ENCODE assay signal across 13 cellular contexts in the genomic region with DNA sequence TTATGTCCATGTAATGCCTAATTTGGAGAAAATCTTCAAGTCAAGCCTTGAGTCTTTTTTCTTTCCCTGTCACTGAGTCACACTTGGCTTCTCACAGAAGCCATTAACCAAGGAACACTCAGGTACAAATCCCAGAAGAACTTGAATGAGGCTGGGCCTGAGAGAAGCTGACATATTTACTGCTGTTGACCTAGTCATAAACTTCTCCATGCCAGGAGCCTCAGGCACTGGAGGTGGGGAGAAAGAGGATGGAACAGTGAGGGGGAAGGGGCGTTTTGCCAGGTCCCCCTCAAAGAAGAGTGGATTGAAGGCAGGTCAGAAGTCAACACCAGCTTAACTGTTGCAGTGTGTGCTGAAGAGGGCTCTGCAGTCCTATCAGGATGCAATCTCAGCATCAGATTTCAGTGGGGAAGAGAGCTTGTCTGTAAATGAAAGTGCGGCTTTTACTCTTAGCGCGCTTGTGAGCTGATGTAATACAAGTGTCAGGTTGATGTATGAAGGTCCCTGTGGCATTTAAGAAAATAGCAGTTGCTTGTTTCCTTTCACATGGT.
A peak's percentile ranks its signal among the peaks of the same experiment; 100 is the strongest.
DNase-seq lines count a peak whose midpoint lies in the region; ATAC-seq and TF ChIP-seq lines count a peak whose summit lies in the region.
"Had no signal": no experiment of that assay in that cellular context is flagged by ENCODE, and none has a peak within 500 bp of the region (broad histone marks: within the 10 kb centered on the region; RNA-seq: fewer than 3 reads in every experiment).

No MANE protein-coding gene starts in this region.

- H2AFZ ChIP-seq in GM23338 = peak overlapping the region; percentile 87; the same call in 1 of the 2 replicates
- no peak overlapping the region for H2AFZ ChIP-seq in trophoblast cell (ENCODE audit: insufficient read depth, low read length, poor library complexity)

- no peaks in the 10 kb centered on the region for H3K9me3 ChIP-seq in endodermal cell (ENCODE audit: control insufficient read depth, low read length)
- H3K9me3 ChIP-seq in trophoblast cell (ENCODE audit: insufficient read depth, low read depth, low read length) = no peaks in the 10 kb centered on the region
- H3K9me3 ChIP-seq in adrenal gland (replicated peaks in 1 of 3) = no peaks in the 10 kb centered on the region
- H3K9me3 ChIP-seq: right lobe of liver had no signal

- no peak overlapping the region for H3K27ac Mint-ChIP-seq in GM23338
- no peak overlapping the region for H3K27ac Mint-ChIP-seq in endodermal cell

- H3K79me2 ChIP-seq in GM23338 (replicated peaks; ENCODE audit: insufficient read depth) = no peaks in the 10 kb centered on the region
- no peaks in the 10 kb centered on the region for H3K79me2 ChIP-seq in trophoblast cell (ENCODE audit: control insufficient read depth, insufficient read depth, low read length, poor library complexity)

- H3K27me3 ChIP-seq in GM23338 (ENCODE audit: insufficient read depth) (no peaks in the 10 kb centered on the region), endodermal cell (ENCODE audit: control insufficient read depth, insufficient read depth, low read length, poor library complexity, severe bottlenecking) (no peaks in the 10 kb centered on the region), trophoblast cell (ENCODE audit: insufficient read depth, low read length) (no peaks in the 10 kb centered on the region), adrenal gland (no peaks in the 10 kb centered on the region)
- H3K27me3 ChIP-seq: right lobe of liver had no signal

- H3K9me2 ChIP-seq in GM23338 (ENCODE audit: insufficient read depth) = 0 out of 2 replicates have a peak, but pooled peaks cover 5% of the 10 kb centered on the region

- DNase-seq in GM23338 (ENCODE audit: low spot score) = peak; percentile 8
- peak; percentile 82 for DNase-seq in NCI-H2107 treated with DMSO at 0.1 percent for 48 hours (lab: John Stamatoyannopoulos, UW; ENCODE audit: unreplicated experiment)
- no peak for DNase-seq in endodermal cell
- DNase-seq in trophoblast cell = peak in 1 of 2 donors; percentile 26
- DNase-seq in adrenal gland = no peak
- no peak for DNase-seq in medulla oblongata (ENCODE audit: extremely low spot score)
- no peak for DNase-seq in NCI-H2171 (lab: John Stamatoyannopoulos, UW)
- DNase-seq: activated CD4-positive, alpha-beta T cell treated with anti-CD3 and anti-CD28 coated beads for 1 hour; MM.1S; NCI-H82; right lobe of liver had no signal

- H3K9me3 Mint-ChIP-seq in GM23338 (no peaks in the 10 kb centered on the region), endodermal cell (peaks cover 3% of the 10 kb centered on the region)

- no peak for TF ChIP-seq POLR2A in adrenal gland (IDR thresholded peaks at IDR 0.05)

- H4K12ac ChIP-seq in trophoblast cell (ENCODE audit: low read depth, low read length) = no peak overlapping the region

- H3K27me3 Mint-ChIP-seq in GM23338 (ENCODE audit: insufficient read depth, low read depth, poor library complexity) = no peaks in the 10 kb centered on the region
- peaks cover 2% of the 10 kb centered on the region for H3K27me3 Mint-ChIP-seq in endodermal cell (ENCODE audit: insufficient read depth)

- H2AK5ac ChIP-seq in trophoblast cell (ENCODE audit: low read length) = no peak overlapping the region

- 67 to 83% methylated on average over 2 to 4 of the region's 4 CpGs for WGBS in endodermal cell (ENCODE audit: insufficient coverage in 1 of 2, insufficient read length in 1 of 2), 2 experiments
- no CpG with 5 or more reads among the region's 4 CpGs for WGBS in trophoblast cell (ENCODE audit: extremely low coverage, insufficient coverage, insufficient read length)
- 43 to 54% (median 44%) methylated on average over 4 of the region's 4 CpGs for WGBS in adrenal gland, 4 donors

- H3K4me2 ChIP-seq in GM23338 (no peak overlapping the region), trophoblast cell (ENCODE audit: low read length) (no peak overlapping the region)

- no peak overlapping the region for H3K4ac ChIP-seq in trophoblast cell (ENCODE audit: low read depth, low read length)

- TF ChIP-seq CTCF in GM23338 (conservative IDR thresholded peaks at IDR 0.05; ENCODE audit: low read depth in 2 of 2) (no peak), endodermal cell (conservative IDR thresholded peaks at IDR 0.05) (no peak), adrenal gland (IDR thresholded peaks at IDR 0.05) (no peak)

- H3K36me3 Mint-ChIP-seq in GM23338 (ENCODE audit: low read depth) = no peaks in the 10 kb centered on the region
- no peaks in the 10 kb centered on the region for H3K36me3 Mint-ChIP-seq in endodermal cell (ENCODE audit: low read depth)

- intact Hi-C loops in adrenal gland (cut with DNase I) = no loop called here

- no peak overlapping the region for H3K23ac ChIP-seq in trophoblast cell (ENCODE audit: low read length)

- no peak overlapping the region for H3K4me3 ChIP-seq in GM23338
- H3K4me3 ChIP-seq in endodermal cell (ENCODE audit: low read length) = no peak overlapping the region
- no peak overlapping the region for H3K4me3 ChIP-seq in trophoblast cell (ENCODE audit: low read depth, low read length)
- H3K4me3 ChIP-seq in adrenal gland = no peak overlapping the region
- H3K4me3 ChIP-seq: right lobe of liver had no signal

- no peak overlapping the region for H3K4me3 Mint-ChIP-seq in GM23338
- no peak overlapping the region for H3K4me3 Mint-ChIP-seq in endodermal cell

- H3K9ac ChIP-seq in endodermal cell (ENCODE audit: extremely low read depth, low read length, poor library complexity, severe bottlenecking) = no peak overlapping the region
- H3K9ac ChIP-seq in trophoblast cell (ENCODE audit: low read length) = no peak overlapping the region

- no peaks in the 10 kb centered on the region for H4K20me1 ChIP-seq in GM23338 (replicated peaks; ENCODE audit: insufficient read depth)

- no peak overlapping the region for H3K18ac ChIP-seq in trophoblast cell (ENCODE audit: low read length)

- H3K79me1 ChIP-seq in trophoblast cell (ENCODE audit: low read length) = peaks cover 5% of the 10 kb centered on the region

- ATAC-seq in GM23338 (no peak), GM21619 (IDR thresholded peaks at IDR 0.05; ENCODE audit: unreplicated experiment) (no peak)
- ATAC-seq: right lobe of liver had no signal

- no peak overlapping the region for H2BK12ac ChIP-seq in trophoblast cell (ENCODE audit: low read length)

- H3K4me1 Mint-ChIP-seq in GM23338 = 0 out of 3 replicates have a peak, but pooled peaks cover 2% of the 10 kb centered on the region
- no peaks in the 10 kb centered on the region for H3K4me1 Mint-ChIP-seq in endodermal cell

- no peak overlapping the region for H4K8ac ChIP-seq in trophoblast cell (ENCODE audit: low read depth, low read length)

- H3K27ac ChIP-seq in GM23338 (ENCODE audit: low read depth) = no peak overlapping the region
- peak overlapping the region; percentile 42 for H3K27ac ChIP-seq in endodermal cell (ENCODE audit: low read depth, low read length)
- peak overlapping the region; percentile 80 for H3K27ac ChIP-seq in trophoblast cell (ENCODE audit: low read depth, low read length)
- H3K27ac ChIP-seq in adrenal gland = no peak overlapping the region
- H3K27ac ChIP-seq: C4-2B, right lobe of liver had no signal

- no peak overlapping the region for H2BK120ac ChIP-seq in trophoblast cell (ENCODE audit: insufficient read depth, low read length, poor library complexity)

- H3K4me1 ChIP-seq in GM23338 (ENCODE audit: insufficient read depth) (no peaks in the 10 kb centered on the region), endodermal cell (ENCODE audit: control insufficient read depth, insufficient read depth, low read length) (peaks cover 3% of the 10 kb centered on the region), trophoblast cell (ENCODE audit: control insufficient read depth in 1 of 2, insufficient read depth in 2 of 2, low read length in 2 of 2) (peaks cover 2 to 6% of the 10 kb centered on the region in 2 experiments), adrenal gland (replicated peaks in 1 of 2) (no peaks in the 10 kb centered on the region)
- H3K4me1 ChIP-seq: right lobe of liver had no signal

- no peak overlapping the region for H3K14ac ChIP-seq in trophoblast cell (ENCODE audit: low read length)

- no peaks in the 10 kb centered on the region for H3K36me3 ChIP-seq in GM23338 (ENCODE audit: insufficient read depth)
- H3K36me3 ChIP-seq in endodermal cell (ENCODE audit: control insufficient read depth, insufficient read depth, low read length) = no peaks in the 10 kb centered on the region
- no peaks in the 10 kb centered on the region for H3K36me3 ChIP-seq in trophoblast cell (ENCODE audit: control insufficient read depth in 1 of 2, insufficient read depth in 2 of 2, low read length in 2 of 2)
- H3K36me3 ChIP-seq in adrenal gland (replicated peaks in 1 of 2) = no peaks in the 10 kb centered on the region
- H3K36me3 ChIP-seq: right lobe of liver had no signal

- no peaks in the 10 kb centered on the region for H3F3A ChIP-seq in GM23338 (replicated peaks; ENCODE audit: low read depth)

- H4K91ac ChIP-seq in trophoblast cell (ENCODE audit: low read depth, low read length) = no peak overlapping the region

- H2BK5ac ChIP-seq in trophoblast cell (ENCODE audit: low read depth, low read length, poor library complexity) = no peak overlapping the region

TF ChIP-seq in GM23338, 12 proteins besides CTCF, POLR2A, EP300 and RAD21 (continues in another document):
- no peak for TF ChIP-seq JUNB (IDR thresholded peaks at IDR 0.05; ENCODE audit: unreplicated experiment)
- no peak for TF ChIP-seq CREB1 (CRISPR knock-in tag; IDR thresholded peaks at IDR 0.05; ENCODE audit: low read depth)
- TF ChIP-seq, protein P1, sequence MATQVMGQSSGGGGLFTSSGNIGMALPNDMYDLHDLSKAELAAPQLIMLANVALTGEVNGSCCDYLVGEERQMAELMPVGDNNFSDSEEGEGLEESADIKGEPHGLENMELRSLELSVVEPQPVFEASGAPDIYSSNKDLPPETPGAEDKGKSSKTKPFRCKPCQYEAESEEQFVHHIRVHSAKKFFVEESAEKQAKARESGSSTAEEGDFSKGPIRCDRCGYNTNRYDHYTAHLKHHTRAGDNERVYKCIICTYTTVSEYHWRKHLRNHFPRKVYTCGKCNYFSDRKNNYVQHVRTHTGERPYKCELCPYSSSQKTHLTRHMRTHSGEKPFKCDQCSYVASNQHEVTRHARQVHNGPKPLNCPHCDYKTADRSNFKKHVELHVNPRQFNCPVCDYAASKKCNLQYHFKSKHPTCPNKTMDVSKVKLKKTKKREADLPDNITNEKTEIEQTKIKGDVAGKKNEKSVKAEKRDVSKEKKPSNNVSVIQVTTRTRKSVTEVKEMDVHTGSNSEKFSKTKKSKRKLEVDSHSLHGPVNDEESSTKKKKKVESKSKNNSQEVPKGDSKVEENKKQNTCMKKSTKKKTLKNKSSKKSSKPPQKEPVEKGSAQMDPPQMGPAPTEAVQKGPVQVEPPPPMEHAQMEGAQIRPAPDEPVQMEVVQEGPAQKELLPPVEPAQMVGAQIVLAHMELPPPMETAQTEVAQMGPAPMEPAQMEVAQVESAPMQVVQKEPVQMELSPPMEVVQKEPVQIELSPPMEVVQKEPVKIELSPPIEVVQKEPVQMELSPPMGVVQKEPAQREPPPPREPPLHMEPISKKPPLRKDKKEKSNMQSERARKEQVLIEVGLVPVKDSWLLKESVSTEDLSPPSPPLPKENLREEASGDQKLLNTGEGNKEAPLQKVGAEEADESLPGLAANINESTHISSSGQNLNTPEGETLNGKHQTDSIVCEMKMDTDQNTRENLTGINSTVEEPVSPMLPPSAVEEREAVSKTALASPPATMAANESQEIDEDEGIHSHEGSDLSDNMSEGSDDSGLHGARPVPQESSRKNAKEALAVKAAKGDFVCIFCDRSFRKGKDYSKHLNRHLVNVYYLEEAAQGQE (IDR thresholded peaks at IDR 0.05; ENCODE audit: unreplicated experiment) = no peak

Comparison
In these comparisons a context has a peak if more than half of its experiments do, and no peak if none do; other contexts are left out.
1. DNase-seq: peak in GM23338 (single experiment) and NCI-H2107 treated with DMSO at 0.1 percent for 48 hours (single experiment); none in endodermal cell (single experiment), adrenal gland (0 of 7), medulla oblongata (single experiment) and NCI-H2171 (single experiment).
2. H3K27ac ChIP-seq: peak in endodermal cell (single experiment) and trophoblast cell (single experiment); none in GM23338 (single experiment) and adrenal gland (0 of 5).